ENCODE assay signal across 1 cellular context in the genomic region with DNA sequence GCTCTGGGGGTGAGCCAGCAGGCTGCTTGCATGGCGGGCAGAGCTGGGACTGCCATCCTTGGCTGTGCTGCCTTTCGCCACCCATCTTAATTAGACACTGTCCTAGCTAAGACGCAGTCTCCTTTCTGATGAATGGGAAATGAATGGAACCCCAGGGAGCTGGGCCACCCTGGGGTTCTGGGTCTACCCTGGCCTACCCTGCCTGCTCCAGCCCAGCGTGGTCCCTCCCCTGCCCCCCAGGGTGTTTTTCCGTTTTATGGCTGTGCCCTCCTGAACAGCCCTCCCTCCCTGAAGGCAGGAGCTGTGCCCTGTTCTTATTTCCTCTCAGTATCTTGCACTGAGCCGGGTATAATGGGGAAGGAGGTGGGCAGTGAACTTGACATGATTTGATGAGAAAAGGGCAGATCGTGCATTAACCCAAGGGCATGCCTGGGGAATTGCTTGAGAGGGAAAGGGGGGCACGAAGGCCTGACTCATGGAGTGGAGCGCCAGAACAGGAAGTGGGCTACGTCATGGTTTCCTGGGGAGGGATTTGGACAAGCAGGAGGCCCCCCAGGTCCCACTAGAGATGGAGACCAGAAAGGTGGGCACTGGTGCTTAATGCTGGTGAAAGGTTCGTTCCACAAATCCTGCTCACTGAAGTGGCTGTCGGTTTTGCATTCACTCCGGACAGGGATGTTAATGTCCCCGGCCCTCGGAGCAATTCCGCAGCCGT.
TF ChIP-seq lines count a peak whose summit lies in the region.

No MANE protein-coding gene starts in this region.

TF ChIP-seq in GM23338, 12 proteins besides CTCF, POLR2A, EP300 and RAD21 (continued from another document):
- TF ChIP-seq ZNF462 (CRISPR knock-in tag; IDR thresholded peaks at IDR 0.05) (no peak), ZNF114 (CRISPR knock-in tag; IDR thresholded peaks at IDR 0.05) (no peak), ZNF331 (CRISPR knock-in tag; IDR thresholded peaks at IDR 0.05; ENCODE audit: low read depth) (no peak)
TF ChIP-seq in GM23338: peak in this region for 0.
